11 cellular contexts compared by ENCODE assay signal in the genomic region with DNA sequence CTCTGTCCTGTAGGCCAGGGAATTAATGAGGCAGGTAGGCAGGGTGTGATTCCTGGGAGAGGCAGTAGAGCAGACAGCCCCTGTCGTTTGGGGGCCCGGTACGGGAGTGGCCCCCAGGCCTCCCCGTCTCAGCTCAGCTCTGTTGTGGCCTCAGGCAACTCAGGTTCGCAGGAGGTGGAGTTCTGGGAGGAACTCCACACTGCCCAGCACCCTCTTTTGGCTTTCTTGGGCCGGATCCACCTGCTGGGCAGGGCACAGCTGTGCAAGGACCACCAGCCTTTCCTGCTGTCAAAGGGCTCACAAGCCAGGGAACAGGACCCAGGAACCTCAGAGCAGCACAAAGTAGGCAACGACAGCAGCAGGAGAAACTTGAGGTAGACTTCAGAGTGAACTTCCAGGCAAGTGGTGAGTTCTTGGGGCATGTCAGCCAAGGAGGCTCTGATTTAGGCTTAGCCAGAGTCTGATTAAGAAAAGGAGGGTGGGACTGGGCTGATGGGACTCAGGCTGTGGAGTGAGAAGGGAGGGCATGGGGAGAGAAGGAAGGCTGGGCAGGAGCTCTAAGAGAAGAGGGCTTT. TPM values are rescaled to one million over a fixed set of nuclear protein-coding genes. Genes with fewer than 3 reads are reported as not detected.
DNase-seq lines count a peak whose midpoint lies in the region; ATAC-seq and TF ChIP-seq lines count a peak whose summit lies in the region.
"Had no signal": no experiment of that assay in that cellular context is flagged by ENCODE, and none has a peak within 500 bp of the region (broad histone marks: within the 10 kb centered on the region; RNA-seq: fewer than 3 reads in every experiment).

No MANE protein-coding gene starts in this region.

- no peak overlapping the region for H3K9ac ChIP-seq in fibroblast of lung (ENCODE audit: insufficient read depth, low read length)

- peaks cover 11% of the 10 kb centered on the region for H3K4me1 ChIP-seq in CD4-positive, alpha-beta memory T cell (ENCODE audit: insufficient read depth, low read length)
- H3K4me1 ChIP-seq in fibroblast of lung (ENCODE audit: control insufficient read depth, extremely low read depth, insufficient read depth, low read length) (peaks cover 11% of the 10 kb centered on the region), gastrocnemius medialis (peaks cover 18 to 20% of the 10 kb centered on the region in 2 donors)

- H3K9me3 Mint-ChIP-seq in CD4-positive, alpha-beta memory T cell, result no peaks in the 10 kb centered on the region

- H3K4me2 ChIP-seq in fibroblast of lung (ENCODE audit: extremely low read depth, insufficient read depth, low read length), result peak overlapping the region; percentile 78

- ATAC-seq in gastrocnemius medialis, result no peak
- ATAC-seq in HG02840 (IDR thresholded peaks at IDR 0.05; ENCODE audit: low FRiP score, unreplicated experiment), result no peak

- TF ChIP-seq POLR2A in gastrocnemius medialis (IDR thresholded peaks at IDR 0.05), result no peak

- no peaks in the 10 kb centered on the region for H3K9me3 ChIP-seq in CD4-positive, alpha-beta memory T cell (ENCODE audit: control insufficient read depth in 1 of 2, low read length in 2 of 2)
- H3K9me3 ChIP-seq in fibroblast of lung (ENCODE audit: control insufficient read depth, insufficient read depth, low read depth, low read length) (no peaks in the 10 kb centered on the region), gastrocnemius medialis (no peaks in the 10 kb centered on the region)

- H3K4me3 ChIP-seq in CD4-positive, alpha-beta memory T cell (ENCODE audit: low read length in 2 of 2), result no peak overlapping the region
- H3K4me3 ChIP-seq in WI38 (ENCODE audit: low read depth, low read length) (peak overlapping the region; percentile 38), fibroblast of lung (replicated peaks in 1 of 4; ENCODE audit: control extremely low read depth in 1 of 4, insufficient read depth in 1 of 4, low read depth in 3 of 4, low read length in 4 of 4) (peak overlapping the region in 2 of 4 experiments; percentile 30 to 44), gastrocnemius medialis (peak overlapping the region; percentile 22 to 47 (median 31))

- TF ChIP-seq CTCF in WI38 (IDR thresholded peaks at IDR 0.05; ENCODE audit: low read depth, low read length) (no peak), fibroblast of lung (conservative IDR thresholded peaks at IDR 0.05 in 1 of 2, IDR thresholded peaks at IDR 0.05 in 1 of 2; ENCODE audit: low read depth in 1 of 2, low read length in 2 of 2) (no peak), gastrocnemius medialis (IDR thresholded peaks at IDR 0.05 in 4 of 5, conservative IDR thresholded peaks at IDR 0.05 in 1 of 5) (no peak)

- H3K4me3 Mint-ChIP-seq in CD4-positive, alpha-beta memory T cell, result peak overlapping the region; percentile 31 to 70 (median 52)

- H3K79me2 ChIP-seq in fibroblast of lung (ENCODE audit: control insufficient read depth, insufficient read depth, low read length), result no peaks in the 10 kb centered on the region

- no peaks in the 10 kb centered on the region for H3K27me3 ChIP-seq in CD4-positive, alpha-beta memory T cell (ENCODE audit: insufficient read depth, low read length)
- H3K27me3 ChIP-seq in fibroblast of lung (ENCODE audit: control insufficient read depth, insufficient read depth, low read length), result no peaks in the 10 kb centered on the region
- no peaks in the 10 kb centered on the region for H3K27me3 ChIP-seq in gastrocnemius medialis

- H3K27ac Mint-ChIP-seq in CD4-positive, alpha-beta memory T cell, result peak overlapping the region in 5 of 7 donors; percentile 38 to 84 (median 59)

- H3K36me3 Mint-ChIP-seq in CD4-positive, alpha-beta memory T cell, result no peaks in the 10 kb centered on the region

- intact Hi-C loops in CD4-positive, alpha-beta memory T cell (cut with micrococcal nuclease), result no loop called here
- intact Hi-C loops in gastrocnemius medialis (cut with DNase I; ENCODE audit: low total_unique reads), result no loop called here

- peak overlapping the region; percentile 22 for H2AFZ ChIP-seq in fibroblast of lung (ENCODE audit: low read length)

- CTCF ChIA-PET in CD4-positive, alpha-beta memory T cell (lab: Charles Lee; ENCODE audit: partially characterized antibody), result no interaction called here

- H4K20me1 ChIP-seq in fibroblast of lung (ENCODE audit: control insufficient read depth, extremely low read depth, insufficient read depth, low read length), result no peaks in the 10 kb centered on the region

- H3K27me3 Mint-ChIP-seq in CD4-positive, alpha-beta memory T cell, result no peaks in the 10 kb centered on the region

- no peaks in the 10 kb centered on the region for H3K36me3 ChIP-seq in CD4-positive, alpha-beta memory T cell (ENCODE audit: insufficient read depth, low read length)
- no peaks in the 10 kb centered on the region for H3K36me3 ChIP-seq in fibroblast of lung (ENCODE audit: control insufficient read depth, insufficient read depth, low read length)
- H3K36me3 ChIP-seq in gastrocnemius medialis, result no peaks in the 10 kb centered on the region

- H3K4me1 Mint-ChIP-seq in CD4-positive, alpha-beta memory T cell, result peaks cover 5 to 8% (median 5%) of the 10 kb centered on the region in 4 donors

- POLR2A ChIA-PET in CD4-positive, alpha-beta memory T cell (lab: Charles Lee; ENCODE audit: partially characterized antibody), result no interaction called here

- no peak for DNase-seq in CD4-positive, alpha-beta memory T cell
- DNase-seq in fibroblast of lung (ENCODE audit: low read depth in 2 of 2) (no peak), gastrocnemius medialis (no peak), DMS53 treated with DMSO at 0.1 percent for 48 hours (lab: John Stamatoyannopoulos, UW; ENCODE audit: unreplicated experiment) (no peak), HUDEP-2 (lab: John Stamatoyannopoulos, UW; ENCODE audit: unreplicated experiment in 76 of 76) (no peak)
- DNase-seq in stimulated activated CD4-positive, alpha-beta T cell treated with anti-CD3 and anti-CD28 coated beads, Interleukin-2, amount 100 ng/mL, for 24 hours, result no peak
- DNase-seq: cerebellar nuclear complex, NCI-H187 treated with DMSO at 0.1 percent for 48 hours, retina had no signal

- in situ Hi-C loops in gastrocnemius medialis (cut with MboI; ENCODE audit: low sequenced_read_pairs in 4 of 4), result no loop called here

- no peak overlapping the region for H3K27ac ChIP-seq in CD4-positive, alpha-beta memory T cell (ENCODE audit: low read depth, low read length)
- no peak overlapping the region for H3K27ac ChIP-seq in fibroblast of lung (ENCODE audit: insufficient read depth, low read length)
- peak overlapping the region; percentile 72 to 81 (median 80) for H3K27ac ChIP-seq in gastrocnemius medialis

RNA-seq across cellular contexts. Expression of a gene that starts 36.9 kb away (rescaled TPM):
- not detected for total RNA-seq in CD4-positive, alpha-beta memory T cell
- not detected for polyA plus RNA-seq in CD4-positive, alpha-beta memory T cell
- under 0.01 TPM in 2 replicates for total RNA-seq in fibroblast of lung
- 0.03 TPM in 1 of 2 replicates, not detected in the other for polyA plus RNA-seq in fibroblast of lung
- not detected in 2 replicates for polyA plus RNA-seq in fibroblast of lung (2012)
- not detected in 2 replicates for polyA minus RNA-seq in fibroblast of lung (ENCODE audit: low replicate concordance)
- under 1 TPM in 1 of 4 donors, not detected in 3; 0.09 TPM for total RNA-seq in gastrocnemius medialis

RNA-seq across cellular contexts. Expression of a gene that starts 56.1 kb away (rescaled TPM):
- 10 to 100 TPM; 10.5 to 12.9 TPM for total RNA-seq in CD4-positive, alpha-beta memory T cell
- polyA plus RNA-seq in CD4-positive, alpha-beta memory T cell, result 10 to 100 TPM in 1 of 2 donors, 1 to 10 TPM in 1; 3.3 to 20.6 TPM
- 470 and 900 TPM in 2 replicates for total RNA-seq in fibroblast of lung
- polyA plus RNA-seq in fibroblast of lung, result 166 and 238 TPM in 2 replicates
- polyA plus RNA-seq in fibroblast of lung (2012), result 192 and 275 TPM in 2 replicates
- 286 and 448 TPM in 2 replicates for polyA minus RNA-seq in fibroblast of lung (ENCODE audit: low replicate concordance)
- 100 to 1,000 TPM; 110 to 346 (median 260) TPM for total RNA-seq in gastrocnemius medialis

Comparison
In these comparisons a context has a peak if more than half of its experiments do, and no peak if none do; other contexts are left out.
1. H3K27ac ChIP-seq: peak in gastrocnemius medialis (4 of 4); none in CD4-positive, alpha-beta memory T cell (single experiment) and fibroblast of lung (single experiment).
2. H3K4me3 ChIP-seq: peak in WI38 (single experiment) and gastrocnemius medialis (4 of 4); none in CD4-positive, alpha-beta memory T cell (0 of 2).
3. RNA of a gene that starts 56.1 kb away (total RNA-seq): 470 to 900 TPM in fibroblast of lung and 110 to 346 TPM in gastrocnemius medialis; 10.5 to 12.9 TPM in CD4-positive, alpha-beta memory T cell; every median in the first group is over 4 times any median in the second.